ENCODE assay signal across 8 cellular contexts in genomic region chr6:163416640-163417253, GRCh38. TPM values are rescaled to one million over a fixed set of nuclear protein-coding genes. Genes with fewer than 3 reads are reported as not detected.
DNase-seq lines count a peak whose midpoint lies in the region; ATAC-seq and TF ChIP-seq lines count a peak whose summit lies in the region.

No MANE protein-coding gene starts in this region.

- H3K27ac ChIP-seq in left lung, result peak overlapping the region; percentile 97 to 100

- peak overlapping the region; percentile 95 for H3K4me3 Mint-ChIP-seq in stimulated activated naive CD8-positive, alpha-beta T cell treated with anti-CD3 and anti-CD28 coated beads, Interleukin-15, Interleukin-2, amounts not matched to agents 100 ng/mL and 50 ng/mL, for 24 hours

- peak; percentile 45 for ATAC-seq in left lung
- no peak for ATAC-seq in HG03097 (IDR thresholded peaks at IDR 0.05; ENCODE audit: low FRiP score, unreplicated experiment)

- no peaks in the 10 kb centered on the region for H3K9me3 Mint-ChIP-seq in stimulated activated naive CD8-positive, alpha-beta T cell treated with anti-CD3 and anti-CD28 coated beads, Interleukin-15, Interleukin-2, amounts not matched to agents 100 ng/mL and 50 ng/mL, for 24 hours

- DNase-seq in DMS 273 treated with DMSO at 0.1 percent for 48 hours (lab: John Stamatoyannopoulos, UW) (peak; percentile 30), HT1080 (ENCODE audit: low read depth) (peak; percentile 82), SKM-1 treated with dmso at 0.1 percent for 144 hours (lab: John Stamatoyannopoulos, UW; ENCODE audit: unreplicated experiment) (peak; percentile 29), choroid plexus epithelial cell (ENCODE audit: low read depth) (peak; percentile 91), left lung (no peak), HPDE6-E6E7 (ENCODE audit: extremely low spot score) (no peak)

- peak overlapping the region; percentile 92 for H3K27ac Mint-ChIP-seq in stimulated activated naive CD8-positive, alpha-beta T cell treated with anti-CD3 and anti-CD28 coated beads, Interleukin-15, Interleukin-2, amounts not matched to agents 100 ng/mL and 50 ng/mL, for 24 hours

- H3K27me3 ChIP-seq in left lung, result no peaks in the 10 kb centered on the region

- H3K4me1 ChIP-seq in left lung, result peaks cover 20 to 60% of the 10 kb centered on the region in 2 donors

- peaks cover 8% of the 10 kb centered on the region for H3K36me3 Mint-ChIP-seq in stimulated activated naive CD8-positive, alpha-beta T cell treated with anti-CD3 and anti-CD28 coated beads, Interleukin-15, Interleukin-2, amounts not matched to agents 100 ng/mL and 50 ng/mL, for 24 hours (ENCODE audit: low read depth)

- TF ChIP-seq CTCF in choroid plexus epithelial cell (conservative IDR thresholded peaks at IDR 0.05; ENCODE audit: low read depth, low read length), result peak; percentile 61
- peak; percentile 39 to 50 for TF ChIP-seq CTCF in left lung (IDR thresholded peaks at IDR 0.05)

- H3K4me1 Mint-ChIP-seq in stimulated activated naive CD8-positive, alpha-beta T cell treated with anti-CD3 and anti-CD28 coated beads, Interleukin-15, Interleukin-2, amounts not matched to agents 100 ng/mL and 50 ng/mL, for 24 hours (ENCODE audit: low read depth), result peaks cover 60% of the 10 kb centered on the region

- H3K27me3 Mint-ChIP-seq in stimulated activated naive CD8-positive, alpha-beta T cell treated with anti-CD3 and anti-CD28 coated beads, Interleukin-15, Interleukin-2, amounts not matched to agents 100 ng/mL and 50 ng/mL, for 24 hours, result no peaks in the 10 kb centered on the region

- intact Hi-C loops in left lung (cut with DNase I), result no loop called here

- no peaks in the 10 kb centered on the region for H3K9me3 ChIP-seq in left lung

- H3K4me3 ChIP-seq in choroid plexus epithelial cell (ENCODE audit: low read depth, low read length), result peak overlapping the region; percentile 83
- peak overlapping the region; percentile 63 to 82 for H3K4me3 ChIP-seq in left lung

- no peaks in the 10 kb centered on the region for H3K36me3 ChIP-seq in left lung

RNA-seq across cellular contexts. Expression of gene QKI, which starts 2.2 kb away (rescaled TPM):
- total RNA-seq in HT1080 (2014; rRNA removed; shearing (Covaris generic)), result 98.5 and 125 TPM in 2 replicates
- 82.7 and 116 TPM in 2 replicates for polyA plus RNA-seq in HT1080 (2015; cell fraction: cytosol; rRNA removed)
- 89.5 and 103 TPM in 2 replicates for polyA plus RNA-seq in HT1080 (2015; cell fraction: nucleus; rRNA removed)
- 100 to 1,000 TPM; 162 to 195 TPM for total RNA-seq in left lung

Comparison
In these comparisons a context has a peak if more than half of its experiments do, and no peak if none do; other contexts are left out.
1. DNase-seq: peak in DMS 273 treated with DMSO at 0.1 percent for 48 hours (single experiment), HT1080 (single experiment), SKM-1 treated with dmso at 0.1 percent for 144 hours (single experiment) and choroid plexus epithelial cell (single experiment); none in left lung (0 of 2) and HPDE6-E6E7 (single experiment).